In genomic region chr15:88624971-88625290, GRCh38 we compare ENCODE assay signal across 10 cellular contexts. TPM values are rescaled to one million over a fixed set of nuclear protein-coding genes. Genes with fewer than 3 reads are reported as not detected.
DNase-seq lines count a peak whose midpoint lies in the region; ATAC-seq, FAIRE-seq and TF ChIP-seq lines count a peak whose summit lies in the region.
"Had no signal": no experiment of that assay in that cellular context is flagged by ENCODE, and none has a peak within 500 bp of the region (broad histone marks: within the 10 kb centered on the region; RNA-seq: fewer than 3 reads in every experiment).

No MANE protein-coding gene starts in this region.

- H3K27ac Mint-ChIP-seq in HFFc6 (peak overlapping the region; percentile 88), astrocyte (ENCODE audit: unreplicated experiment) (no peak overlapping the region), mesothelial cell of epicardium (peak overlapping the region; percentile 78)

- H3K36me3 ChIP-seq in astrocyte (ENCODE audit: insufficient read depth, low read length): peaks cover 43% of the 10 kb centered on the region

- H3K9me3 ChIP-seq in A549 (no peaks in the 10 kb centered on the region), astrocyte (ENCODE audit: insufficient read depth, low read depth, low read length) (no peaks in the 10 kb centered on the region)
- H3K9me3 ChIP-seq: Caco-2 had no signal

- no peak overlapping the region for H2AFZ ChIP-seq in astrocyte (ENCODE audit: low read depth, low read length)

- peaks cover 67% of the 10 kb centered on the region for H3K36me3 Mint-ChIP-seq in HFFc6 (ENCODE audit: low read depth)
- peaks cover 23% of the 10 kb centered on the region for H3K36me3 Mint-ChIP-seq in astrocyte (ENCODE audit: low read depth, unreplicated experiment)
- H3K36me3 Mint-ChIP-seq in mesothelial cell of epicardium: peaks cover 5% of the 10 kb centered on the region

- peaks cover 92% of the 10 kb centered on the region for H3K79me2 ChIP-seq in astrocyte (ENCODE audit: insufficient read depth, low read length)

- H3K4me1 ChIP-seq in A549 (peaks cover 79% of the 10 kb centered on the region), astrocyte (ENCODE audit: insufficient read depth, low read length) (peaks cover 42% of the 10 kb centered on the region)

- H3K27ac ChIP-seq in A549 (no peak overlapping the region), astrocyte (ENCODE audit: low read depth, low read length) (no peak overlapping the region)
- H3K27ac ChIP-seq: cardiac muscle cell had no signal

- H3K4me3 ChIP-seq in A549 (no peak overlapping the region), astrocyte (ENCODE audit: insufficient read depth, low read depth, low read length) (no peak overlapping the region)
- H3K4me3 ChIP-seq: cardiac muscle cell had no signal

- FAIRE-seq in A549 (lab: Jason Lieb, UNC): no peak
- no peak for FAIRE-seq in astrocyte (lab: Jason Lieb, UNC)

- ATAC-seq in A549: no peak
- no peak for ATAC-seq in HG03097 (IDR thresholded peaks at IDR 0.05; ENCODE audit: low FRiP score, unreplicated experiment)
- ATAC-seq in HG02678 (IDR thresholded peaks at IDR 0.05; ENCODE audit: unreplicated experiment): no peak
- ATAC-seq in activated CD4-positive, CD25-positive, alpha-beta regulatory T cell treated with anti-CD3 and anti-CD28 coated beads, Interleukin-2, amount 50 U/mL, for 24 hours: no peak

- POLR2A ChIA-PET in A549 (lab: Yijun Ruan, JAX): interaction anchor here (1.1 to 1.2 kb wide), 2 partner anchors 10 to 158 kb away, joined by 3 to 4 read pairs; partner anchors contain the start of genes MRPL46 and MRPS11

- peaks cover 82% of the 10 kb centered on the region for H4K20me1 ChIP-seq in astrocyte (ENCODE audit: insufficient read depth, low read length)

- WGBS in A549 (ENCODE audit: missing lambda C conversion rate): 72% methylated on average over 7 of the region's 7 CpGs

- peak overlapping the region; percentile 93 for H3K4me3 Mint-ChIP-seq in HFFc6
- peak overlapping the region; percentile 27 for H3K4me3 Mint-ChIP-seq in astrocyte (ENCODE audit: unreplicated experiment)
- no peak overlapping the region for H3K4me3 Mint-ChIP-seq in mesothelial cell of epicardium

- no peak for TF ChIP-seq RAD21 in A549 (conservative IDR thresholded peaks at IDR 0.05 in 1 of 2, IDR thresholded peaks at IDR 0.05 in 1 of 2)

- H3K27me3 Mint-ChIP-seq in HFFc6 (ENCODE audit: insufficient read depth) (no peaks in the 10 kb centered on the region; the same call in 1 of the 2 replicates), astrocyte (ENCODE audit: low read depth, unreplicated experiment) (no peaks in the 10 kb centered on the region), mesothelial cell of epicardium (ENCODE audit: low read depth) (no peaks in the 10 kb centered on the region)

- no peak for TF ChIP-seq POLR2A in A549 (IDR thresholded peaks at IDR 0.05; ENCODE audit: low read length)

- H3K4me1 Mint-ChIP-seq in HFFc6 (ENCODE audit: low read depth): peaks cover 75% of the 10 kb centered on the region
- H3K4me1 Mint-ChIP-seq in astrocyte (ENCODE audit: low read depth, unreplicated experiment): peaks cover 30% of the 10 kb centered on the region
- H3K4me1 Mint-ChIP-seq in mesothelial cell of epicardium: peaks cover 41% of the 10 kb centered on the region

- no peak for TF ChIP-seq EP300 in A549 (IDR thresholded peaks at IDR 0.05)

- TF ChIP-seq CTCF in A549 (IDR thresholded peaks at IDR 0.05) (no peak), HFFc6 (IDR thresholded peaks at IDR 0.05) (no peak), astrocyte (IDR thresholded peaks at IDR 0.05; ENCODE audit: insufficient read depth, low read depth, low read length) (no peak), mesothelial cell of epicardium (IDR thresholded peaks at IDR 0.05; ENCODE audit: unreplicated experiment) (no peak)

- H3K9me3 Mint-ChIP-seq in HFFc6 (no peaks in the 10 kb centered on the region), astrocyte (ENCODE audit: unreplicated experiment) (no peaks in the 10 kb centered on the region), mesothelial cell of epicardium (no peaks in the 10 kb centered on the region)

- CTCF ChIA-PET in A549 (lab: Yijun Ruan, JAX): interaction anchor here (1.0 to 3.0 kb wide), 3 partner anchors 9 to 210 kb away, joined by 3 to 12 read pairs (median 4); no protein-coding TSS in a partner anchor

- H3K27me3 ChIP-seq in astrocyte (ENCODE audit: insufficient read depth, low read length): no peaks in the 10 kb centered on the region
- H3K27me3 ChIP-seq: cardiac muscle cell had no signal

- H3K4me2 ChIP-seq in A549: peak overlapping the region; percentile 87
- H3K4me2 ChIP-seq in astrocyte (ENCODE audit: low read length): peak overlapping the region; percentile 88

- peak overlapping the region; percentile 98 for H3K9ac ChIP-seq in astrocyte (ENCODE audit: low read length)

- DNase-seq in A549 (ENCODE audit: low read depth in 1 of 2, low spot score in 1 of 2): no peak
- DNase-seq in HFFc6: no peak
- DNase-seq in astrocyte (ENCODE audit: low read depth): no peak
- no peak for DNase-seq in mesothelial cell of epicardium (ENCODE audit: low spot score in 2 of 2, unreplicated experiment in 2 of 2)
- DNase-seq in stimulated activated CD4-positive, alpha-beta T cell treated with anti-CD3 and anti-CD28 coated beads, Interleukin-4, amount 100 ng/mL, for 4 hours: no peak

TF ChIP-seq in A549, 52 proteins besides CTCF, POLR2A, EP300 and RAD21 (continues in another document):
- TF ChIP-seq RARB (CRISPR knock-in tag; IDR thresholded peaks at IDR 0.05): no peak
- no peak for TF ChIP-seq MAFK (IDR thresholded peaks at IDR 0.05; ENCODE audit: partially characterized antibody)
- TF ChIP-seq CBX8 (IDR thresholded peaks at IDR 0.05): no peak
- TF ChIP-seq POLR2AphosphoS2 (conservative IDR thresholded peaks at IDR 0.05; ENCODE audit: low read length): no peak
- TF ChIP-seq, protein P1, sequence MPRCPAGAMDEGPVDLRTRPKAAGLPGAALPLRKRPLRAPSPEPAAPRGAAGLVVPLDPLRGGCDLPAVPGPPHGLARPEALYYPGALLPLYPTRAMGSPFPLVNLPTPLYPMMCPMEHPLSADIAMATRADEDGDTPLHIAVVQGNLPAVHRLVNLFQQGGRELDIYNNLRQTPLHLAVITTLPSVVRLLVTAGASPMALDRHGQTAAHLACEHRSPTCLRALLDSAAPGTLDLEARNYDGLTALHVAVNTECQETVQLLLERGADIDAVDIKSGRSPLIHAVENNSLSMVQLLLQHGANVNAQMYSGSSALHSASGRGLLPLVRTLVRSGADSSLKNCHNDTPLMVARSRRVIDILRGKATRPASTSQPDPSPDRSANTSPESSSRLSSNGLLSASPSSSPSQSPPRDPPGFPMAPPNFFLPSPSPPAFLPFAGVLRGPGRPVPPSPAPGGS (IDR thresholded peaks at IDR 0.05): no peak
- TF ChIP-seq NR3C1 (IDR thresholded peaks at IDR 0.05): no peak
- no peak for TF ChIP-seq TFCP2L1 (CRISPR knock-in tag; IDR thresholded peaks at IDR 0.05)
- no peak for TF ChIP-seq ESRRA (IDR thresholded peaks at IDR 0.05; ENCODE audit: borderline replicate concordance, low read length)
- no peak for TF ChIP-seq NFE2L2 (conservative IDR thresholded peaks at IDR 0.05; ENCODE audit: low read length)
- no peak for TF ChIP-seq HDAC2 (IDR thresholded peaks at IDR 0.05)
- TF ChIP-seq KDM5A (IDR thresholded peaks at IDR 0.05): no peak
- no peak for TF ChIP-seq CBX2 (IDR thresholded peaks at IDR 0.05; ENCODE audit: borderline replicate concordance, low read depth)
- TF ChIP-seq, protein P2, sequence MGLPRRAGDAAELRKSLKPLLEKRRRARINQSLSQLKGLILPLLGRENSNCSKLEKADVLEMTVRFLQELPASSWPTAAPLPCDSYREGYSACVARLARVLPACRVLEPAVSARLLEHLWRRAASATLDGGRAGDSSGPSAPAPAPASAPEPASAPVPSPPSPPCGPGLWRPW (IDR thresholded peaks at IDR 0.05): no peak
- TF ChIP-seq FOSL2 (IDR thresholded peaks at IDR 0.05): no peak
- TF ChIP-seq FOSL2 (CRISPR knock-in tag; IDR thresholded peaks at IDR 0.05): no peak
- no peak for TF ChIP-seq USF2 (IDR thresholded peaks at IDR 0.05)
- TF ChIP-seq RFX5 (IDR thresholded peaks at IDR 0.05): no peak
- no peak for TF ChIP-seq ZNF302 (CRISPR knock-in tag; IDR thresholded peaks at IDR 0.05)
- TF ChIP-seq CEBPB (IDR thresholded peaks at IDR 0.05): no peak

RNA-seq across cellular contexts. Expression of gene AEN, which starts 3.8 kb away (rescaled TPM):
- polyA plus RNA-seq in A549 (2011; rRNA removed): 74.9 and 81.7 TPM in 2 replicates
- 53.3 and 68.6 TPM in 2 replicates for polyA plus RNA-seq in A549 (2012; cell fraction: cytosol; rRNA removed)
- polyA plus RNA-seq in A549 (2012; cell fraction: nucleus; rRNA removed): 128 and 155 TPM in 2 replicates
- polyA plus RNA-seq in A549 (2017; fragmentation: RNase III; extraction: RNeasy Plus Mini Kit Qiagen cat#74134 plus additional on column Dnase treatment): 57.2 to 65.5 TPM (median 62.9 TPM) in 3 replicates
- 129 and 164 TPM in 2 replicates for polyA minus RNA-seq in A549 (2011; rRNA and poly(A)+ RNA removed)
- 10 to 100 TPM; 65.4 to 73.4 (median 67.8) TPM for total RNA-seq in HFFc6 (2021; fragmentation: NEBNext Ultra II Directional; extraction: Animal tissue kit (Norgen Biotek cat#: 25700))
- 75.9 and 90.6 TPM in 2 replicates for total RNA-seq in astrocyte
- total RNA-seq in mesothelial cell of epicardium: 33.0 to 34.5 TPM (median 33.0 TPM) in 3 replicates

RNA-seq across cellular contexts. Expression of gene ISG20, which starts 13.9 kb away (rescaled TPM):
- polyA plus RNA-seq in A549 (2011; rRNA removed) (47.4 and 65.8 TPM in 2 replicates), A549 (2017; fragmentation: RNase III; extraction: RNeasy Plus Mini Kit Qiagen cat#74134 plus additional on column Dnase treatment) (6.1 to 10.5 TPM (median 7.2 TPM) in 3 replicates)
- 29.1 and 29.9 TPM in 2 replicates for polyA plus RNA-seq in A549 (2012; cell fraction: cytosol; rRNA removed)
- polyA plus RNA-seq in A549 (2012; cell fraction: nucleus; rRNA removed): 19.6 and 26.9 TPM in 2 replicates
- polyA minus RNA-seq in A549 (2011; rRNA and poly(A)+ RNA removed): 17.5 and 24.0 TPM in 2 replicates
- 1 to 10 TPM in 1 of 6 experiments, under 1 TPM in 5; 0.47 to 1.5 (median 0.76) TPM for total RNA-seq in HFFc6 (2021; fragmentation: NEBNext Ultra II Directional; extraction: Animal tissue kit (Norgen Biotek cat#: 25700))
- total RNA-seq in astrocyte (15.9 and 18.6 TPM in 2 replicates), mesothelial cell of epicardium (1.7 to 3.4 TPM (median 1.9 TPM) in 3 replicates)
- polyA plus RNA-seq: cardiac muscle cell had no signal
